29 cellular contexts compared by ENCODE assay signal in the genomic region with DNA sequence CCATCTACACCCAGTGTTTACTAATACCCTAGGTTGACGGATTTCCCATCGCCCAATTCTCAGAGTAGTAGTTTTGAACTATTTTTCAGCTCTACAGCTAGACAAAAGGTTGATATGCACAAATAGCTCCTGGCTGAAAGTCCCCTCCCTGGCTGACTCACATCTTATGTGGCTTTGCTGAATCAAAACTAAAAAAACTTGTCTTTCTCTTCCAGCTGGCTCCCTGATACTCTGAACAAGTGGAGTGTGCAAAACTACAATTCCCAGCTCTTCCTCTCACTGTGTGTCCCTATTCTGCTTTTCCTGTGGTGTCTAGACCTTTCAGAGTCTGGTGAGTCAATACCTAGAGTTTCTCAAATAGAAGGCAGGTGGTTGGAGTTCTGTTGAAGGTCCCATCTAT. TPM values are rescaled to one million over a fixed set of nuclear protein-coding genes. Genes with fewer than 3 reads are reported as not detected.
DNase-seq lines count a peak whose midpoint lies in the region; ATAC-seq, FAIRE-seq and TF ChIP-seq lines count a peak whose summit lies in the region.
"Had no signal": no experiment of that assay in that cellular context is flagged by ENCODE, and none has a peak within 500 bp of the region (broad histone marks: within the 10 kb centered on the region; RNA-seq: fewer than 3 reads in every experiment).

No MANE protein-coding gene starts in this region.

- H3K27me3 ChIP-seq in ovary (no peaks in the 10 kb centered on the region), Peyer's patch (no peaks in the 10 kb centered on the region)

- H3K4me1 ChIP-seq in ovary (ENCODE audit: insufficient read depth) (no peaks in the 10 kb centered on the region), Peyer's patch (no peaks in the 10 kb centered on the region)
- H3K4me1 ChIP-seq: Caco-2 had no signal

- intact Hi-C loops in ovary (cut with DNase I): no loop called here

- no peaks in the 10 kb centered on the region for H3K36me3 ChIP-seq in ovary
- H3K36me3 ChIP-seq in Peyer's patch: no peaks in the 10 kb centered on the region

- no peak for TF ChIP-seq CTCF in ovary (IDR thresholded peaks at IDR 0.05)
- TF ChIP-seq CTCF in Peyer's patch (IDR thresholded peaks at IDR 0.05): no peak

- H3K9me3 ChIP-seq in ovary (no peaks in the 10 kb centered on the region), Peyer's patch (no peaks in the 10 kb centered on the region)
- H3K9me3 ChIP-seq: Caco-2, SK-N-SH had no signal

- H3K4me3 ChIP-seq in ovary: no peak overlapping the region
- H3K4me3 ChIP-seq in Peyer's patch: no peak overlapping the region

- in situ Hi-C loops in Caki2 (cut with HindIII; ENCODE audit: low pct_unique_long_range_greater_than_20kb, low sequenced_read_pairs): no loop called here

- TF ChIP-seq EP300 in ovary (IDR thresholded peaks at IDR 0.05): no peak

- peak; percentile 14 for FAIRE-seq in GM12892 (lab: Jason Lieb, UNC)
- FAIRE-seq: GM18507, H54 had no signal

- DNase-seq in Caki2 (ENCODE audit: low read depth) (peak; percentile 35), GM12892 (ENCODE audit: insufficient read length) (no peak), astrocyte of the hippocampus (ENCODE audit: low read depth, low spot score) (peak; percentile 4), kidney glomerular epithelial cell (lab: John Stamatoyannopoulos, UW) (peak; percentile 18), GOT3 (lab: John Stamatoyannopoulos, UW) (no peak), ovary (no peak), Peyer's patch (no peak)
- DNase-seq: Caco-2; CD8-positive, alpha-beta T cell; DMS 273 treated with DMSO at 0.1 percent for 48 hours; DMS79; GF-D8; NCI-H1048; NCI-H1417; NCI-H187; NCI-H2081 treated with DMSO at 0.1 percent for 48 hours; NCI-H2171; NCI-H226; NCI-H510A; NCI-H69; SK-N-SH; SW 1271 had no signal

- TF ChIP-seq POLR2A in GM12892 (IDR thresholded peaks at IDR 0.05; ENCODE audit: low read depth, low read length) (no peak), ovary (IDR thresholded peaks at IDR 0.05) (no peak), Peyer's patch (IDR thresholded peaks at IDR 0.05) (no peak)

- WGBS in ovary, 3 donors: 82 to 92% (median 84%) methylated on average over 2 of the region's 2 CpGs

- H3K27ac ChIP-seq in ovary (no peak overlapping the region), Peyer's patch (no peak overlapping the region)
- H3K27ac ChIP-seq: C4-2B, HL-60, KMS-11 had no signal

- no peak for ATAC-seq in GM19397 (IDR thresholded peaks at IDR 0.05; ENCODE audit: unreplicated experiment)
- ATAC-seq: CD8-positive, alpha-beta T cell had no signal

RNA-seq across cellular contexts. Expression of a gene that starts 12.7 kb away (rescaled TPM):
- total RNA-seq in Caki2 (2014; rRNA removed; shearing (Covaris generic); ENCODE audit: low replicate concordance): 9.7 and 15.0 TPM in 2 replicates
- polyA plus RNA-seq in GM12892 (2012; ENCODE audit: missing spikeins): 14.4 TPM
- 10 to 100 TPM; 16.5 to 67.6 (median 54.3) TPM for total RNA-seq in ovary
- polyA plus RNA-seq in ovary: 10 to 100 TPM; 13.4 to 34.4 TPM
- 100 to 1,000 TPM in 2 of 4 donors, 10 to 100 TPM in 2; 78.1 to 156 (median 104) TPM for total RNA-seq in Peyer's patch
- total RNA-seq: A673 had no signal

Comparison
In these comparisons a context has a peak if more than half of its experiments do, and no peak if none do; other contexts are left out.
1. DNase-seq: peak in Caki2 (single experiment), astrocyte of the hippocampus (single experiment) and kidney glomerular epithelial cell (single experiment); none in GM12892 (single experiment), GOT3 (single experiment), ovary (0 of 5) and Peyer's patch (0 of 3).